1 cellular context compared by ENCODE assay signal in genomic region chr4:152536545-152537182, GRCh38.
TF ChIP-seq lines count a peak whose summit lies in the region.

No MANE protein-coding gene starts in this region.

TF ChIP-seq in HepG2, 621 proteins besides CTCF, POLR2A, EP300 and RAD21 (continued from another document and continues in another):
- TF ChIP-seq ZNF710 (CRISPR knock-in tag; IDR thresholded peaks at IDR 0.05; ENCODE audit: borderline replicate concordance): no peak
- no peak for TF ChIP-seq ZNF260 (CRISPR knock-in tag; IDR thresholded peaks at IDR 0.05; ENCODE audit: borderline replicate concordance, low read depth)
- no peak for TF ChIP-seq IKZF1 (IDR thresholded peaks at IDR 0.05)
- TF ChIP-seq PCBP1 (IDR thresholded peaks at IDR 0.05; ENCODE audit: borderline replicate concordance, low read depth, low read length): no peak
- no peak for TF ChIP-seq MED1 (CRISPR knock-in tag; IDR thresholded peaks at IDR 0.05)
- TF ChIP-seq KMT2B (CRISPR knock-in tag; IDR thresholded peaks at IDR 0.05): no peak
- TF ChIP-seq, protein P1, sequence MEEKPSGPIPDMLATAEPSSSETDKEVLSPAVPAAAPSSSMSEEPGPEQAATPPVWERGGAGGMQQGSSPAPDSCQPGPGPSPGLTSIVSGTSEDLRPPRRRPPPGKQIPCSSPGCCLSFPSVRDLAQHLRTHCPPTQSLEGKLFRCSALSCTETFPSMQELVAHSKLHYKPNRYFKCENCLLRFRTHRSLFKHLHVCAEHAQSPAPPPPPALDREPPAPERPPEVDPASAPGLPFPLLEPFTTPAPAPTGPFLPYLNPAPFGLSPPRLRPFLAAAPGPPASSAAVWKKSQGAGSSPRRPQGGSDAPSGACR (CRISPR knock-in tag; IDR thresholded peaks at IDR 0.05): no peak
- TF ChIP-seq USF2 (IDR thresholded peaks at IDR 0.05; ENCODE audit: low read depth, low read length): no peak
- TF ChIP-seq USF2 (CRISPR knock-in tag; IDR thresholded peaks at IDR 0.05; ENCODE audit: borderline replicate concordance): 0 out of 2 replicates have a peak, but pooled peaks have one; percentile 35
- no peak for TF ChIP-seq PAF1 (CRISPR knock-in tag; IDR thresholded peaks at IDR 0.05)
- TF ChIP-seq ZNF530 (CRISPR knock-in tag; IDR thresholded peaks at IDR 0.05; ENCODE audit: low read depth): no peak
- no peak for TF ChIP-seq ZNF841 (CRISPR knock-in tag; IDR thresholded peaks at IDR 0.05; ENCODE audit: borderline replicate concordance)
- TF ChIP-seq, protein P2, sequence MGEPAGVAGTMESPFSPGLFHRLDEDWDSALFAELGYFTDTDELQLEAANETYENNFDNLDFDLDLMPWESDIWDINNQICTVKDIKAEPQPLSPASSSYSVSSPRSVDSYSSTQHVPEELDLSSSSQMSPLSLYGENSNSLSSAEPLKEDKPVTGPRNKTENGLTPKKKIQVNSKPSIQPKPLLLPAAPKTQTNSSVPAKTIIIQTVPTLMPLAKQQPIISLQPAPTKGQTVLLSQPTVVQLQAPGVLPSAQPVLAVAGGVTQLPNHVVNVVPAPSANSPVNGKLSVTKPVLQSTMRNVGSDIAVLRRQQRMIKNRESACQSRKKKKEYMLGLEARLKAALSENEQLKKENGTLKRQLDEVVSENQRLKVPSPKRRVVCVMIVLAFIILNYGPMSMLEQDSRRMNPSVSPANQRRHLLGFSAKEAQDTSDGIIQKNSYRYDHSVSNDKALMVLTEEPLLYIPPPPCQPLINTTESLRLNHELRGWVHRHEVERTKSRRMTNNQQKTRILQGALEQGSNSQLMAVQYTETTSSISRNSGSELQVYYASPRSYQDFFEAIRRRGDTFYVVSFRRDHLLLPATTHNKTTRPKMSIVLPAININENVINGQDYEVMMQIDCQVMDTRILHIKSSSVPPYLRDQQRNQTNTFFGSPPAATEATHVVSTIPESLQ (CRISPR knock-in tag; conservative IDR thresholded peaks at IDR 0.05): no peak
- TF ChIP-seq MYC (CRISPR knock-in tag; IDR thresholded peaks at IDR 0.05; ENCODE audit: borderline replicate concordance): no peak
- TF ChIP-seq MLX (CRISPR knock-in tag; IDR thresholded peaks at IDR 0.05): no peak
- TF ChIP-seq ZMYM2 (CRISPR knock-in tag; IDR thresholded peaks at IDR 0.05): no peak
- TF ChIP-seq FOXK1 (CRISPR knock-in tag; IDR thresholded peaks at IDR 0.05; ENCODE audit: borderline replicate concordance, low read depth): no peak
- TF ChIP-seq ZNF326 (CRISPR knock-in tag; IDR thresholded peaks at IDR 0.05; ENCODE audit: borderline replicate concordance): no peak
- no peak for TF ChIP-seq STAT6 (CRISPR knock-in tag; IDR thresholded peaks at IDR 0.05; ENCODE audit: borderline replicate concordance)
- no peak for TF ChIP-seq NFE2L1 (CRISPR knock-in tag; IDR thresholded peaks at IDR 0.05; ENCODE audit: borderline replicate concordance)
- no peak for TF ChIP-seq HMG20A (CRISPR knock-in tag; IDR thresholded peaks at IDR 0.05; ENCODE audit: borderline replicate concordance)
- no peak for TF ChIP-seq HNF4G (IDR thresholded peaks at IDR 0.05; ENCODE audit: borderline replicate concordance, low read depth, low read length)
- TF ChIP-seq HNF4G (CRISPR knock-in tag; IDR thresholded peaks at IDR 0.05; ENCODE audit: borderline replicate concordance, low read depth): no peak
- no peak for TF ChIP-seq POLR2G (IDR thresholded peaks at IDR 0.05; ENCODE audit: low read depth, low read length)
- TF ChIP-seq HOXA5 (CRISPR knock-in tag; IDR thresholded peaks at IDR 0.05): no peak
- TF ChIP-seq KMT2A (CRISPR knock-in tag; IDR thresholded peaks at IDR 0.05): no peak; the same call in 1 of the 2 replicates
- no peak for TF ChIP-seq ZNF337 (CRISPR knock-in tag; IDR thresholded peaks at IDR 0.05; ENCODE audit: borderline replicate concordance, low read depth)
- TF ChIP-seq MEIS1 (CRISPR knock-in tag; IDR thresholded peaks at IDR 0.05; ENCODE audit: borderline replicate concordance): no peak
- TF ChIP-seq, protein P3, sequence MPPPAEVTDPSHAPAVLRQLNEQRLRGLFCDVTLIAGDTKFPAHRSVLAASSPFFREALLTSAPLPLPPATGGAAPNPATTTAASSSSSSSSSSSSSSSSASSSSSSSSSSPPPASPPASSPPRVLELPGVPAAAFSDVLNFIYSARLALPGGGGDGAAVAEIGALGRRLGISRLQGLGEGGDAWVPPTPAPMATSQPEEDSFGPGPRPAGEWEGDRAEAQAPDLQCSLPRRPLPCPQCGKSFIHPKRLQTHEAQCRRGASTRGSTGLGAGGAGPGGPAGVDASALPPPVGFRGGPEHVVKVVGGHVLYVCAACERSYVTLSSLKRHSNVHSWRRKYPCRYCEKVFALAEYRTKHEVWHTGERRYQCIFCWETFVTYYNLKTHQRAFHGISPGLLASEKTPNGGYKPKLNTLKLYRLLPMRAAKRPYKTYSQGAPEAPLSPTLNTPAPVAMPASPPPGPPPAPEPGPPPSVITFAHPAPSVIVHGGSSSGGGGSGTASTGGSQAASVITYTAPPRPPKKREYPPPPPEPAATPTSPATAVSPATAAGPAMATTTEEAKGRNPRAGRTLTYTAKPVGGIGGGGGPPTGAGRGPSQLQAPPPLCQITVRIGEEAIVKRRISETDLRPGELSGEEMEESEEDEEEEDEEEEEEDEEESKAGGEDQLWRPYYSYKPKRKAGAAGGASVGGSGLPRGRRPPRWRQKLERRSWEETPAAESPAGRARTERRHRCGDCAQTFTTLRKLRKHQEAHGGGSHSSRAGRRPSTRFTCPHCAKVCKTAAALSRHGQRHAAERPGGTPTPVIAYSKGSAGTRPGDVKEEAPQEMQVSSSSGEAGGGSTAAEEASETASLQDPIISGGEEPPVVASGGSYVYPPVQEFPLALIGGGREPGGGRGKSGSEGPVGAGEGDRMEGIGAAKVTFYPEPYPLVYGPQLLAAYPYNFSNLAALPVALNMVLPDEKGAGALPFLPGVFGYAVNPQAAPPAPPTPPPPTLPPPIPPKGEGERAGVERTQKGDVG (CRISPR knock-in tag; IDR thresholded peaks at IDR 0.05; ENCODE audit: borderline replicate concordance): no peak
- no peak for TF ChIP-seq ZUFSP (CRISPR knock-in tag; IDR thresholded peaks at IDR 0.05; ENCODE audit: borderline replicate concordance)
- no peak for TF ChIP-seq HHEX (CRISPR knock-in tag; IDR thresholded peaks at IDR 0.05)
- no peak for TF ChIP-seq ZNF44 (CRISPR knock-in tag; IDR thresholded peaks at IDR 0.05)
- TF ChIP-seq, protein P4, sequence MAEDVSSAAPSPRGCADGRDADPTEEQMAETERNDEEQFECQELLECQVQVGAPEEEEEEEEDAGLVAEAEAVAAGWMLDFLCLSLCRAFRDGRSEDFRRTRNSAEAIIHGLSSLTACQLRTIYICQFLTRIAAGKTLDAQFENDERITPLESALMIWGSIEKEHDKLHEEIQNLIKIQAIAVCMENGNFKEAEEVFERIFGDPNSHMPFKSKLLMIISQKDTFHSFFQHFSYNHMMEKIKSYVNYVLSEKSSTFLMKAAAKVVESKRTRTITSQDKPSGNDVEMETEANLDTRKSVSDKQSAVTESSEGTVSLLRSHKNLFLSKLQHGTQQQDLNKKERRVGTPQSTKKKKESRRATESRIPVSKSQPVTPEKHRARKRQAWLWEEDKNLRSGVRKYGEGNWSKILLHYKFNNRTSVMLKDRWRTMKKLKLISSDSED (CRISPR knock-in tag; IDR thresholded peaks at IDR 0.05): no peak
- no peak for TF ChIP-seq ZNF878 (CRISPR knock-in tag; IDR thresholded peaks at IDR 0.05)
- TF ChIP-seq ZNF572 (CRISPR knock-in tag; IDR thresholded peaks at IDR 0.05): no peak
- TF ChIP-seq, protein P5, sequence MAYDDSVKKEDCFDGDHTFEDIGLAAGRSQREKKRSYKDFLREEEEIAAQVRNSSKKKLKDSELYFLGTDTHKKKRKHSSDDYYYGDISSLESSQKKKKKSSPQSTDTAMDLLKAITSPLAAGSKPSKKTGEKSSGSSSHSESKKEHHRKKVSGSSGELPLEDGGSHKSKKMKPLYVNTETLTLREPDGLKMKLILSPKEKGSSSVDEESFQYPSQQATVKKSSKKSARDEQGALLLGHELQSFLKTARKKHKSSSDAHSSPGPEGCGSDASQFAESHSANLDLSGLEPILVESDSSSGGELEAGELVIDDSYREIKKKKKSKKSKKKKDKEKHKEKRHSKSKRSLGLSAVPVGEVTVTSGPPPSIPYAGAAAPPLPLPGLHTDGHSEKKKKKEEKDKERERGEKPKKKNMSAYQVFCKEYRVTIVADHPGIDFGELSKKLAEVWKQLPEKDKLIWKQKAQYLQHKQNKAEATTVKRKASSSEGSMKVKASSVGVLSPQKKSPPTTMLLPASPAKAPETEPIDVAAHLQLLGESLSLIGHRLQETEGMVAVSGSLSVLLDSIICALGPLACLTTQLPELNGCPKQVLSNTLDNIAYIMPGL (CRISPR knock-in tag; IDR thresholded peaks at IDR 0.05; ENCODE audit: borderline replicate concordance in 1 of 2, low read depth in 1 of 2): no peak; a peak in 1 of 4 replicates
- TF ChIP-seq, protein P6, sequence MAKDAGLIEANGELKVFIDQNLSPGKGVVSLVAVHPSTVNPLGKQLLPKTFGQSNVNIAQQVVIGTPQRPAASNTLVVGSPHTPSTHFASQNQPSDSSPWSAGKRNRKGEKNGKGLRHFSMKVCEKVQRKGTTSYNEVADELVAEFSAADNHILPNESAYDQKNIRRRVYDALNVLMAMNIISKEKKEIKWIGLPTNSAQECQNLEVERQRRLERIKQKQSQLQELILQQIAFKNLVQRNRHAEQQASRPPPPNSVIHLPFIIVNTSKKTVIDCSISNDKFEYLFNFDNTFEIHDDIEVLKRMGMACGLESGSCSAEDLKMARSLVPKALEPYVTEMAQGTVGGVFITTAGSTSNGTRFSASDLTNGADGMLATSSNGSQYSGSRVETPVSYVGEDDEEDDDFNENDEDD (CRISPR knock-in tag; IDR thresholded peaks at IDR 0.05; ENCODE audit: borderline replicate concordance): no peak
- no peak for TF ChIP-seq NFKB2 (CRISPR knock-in tag; IDR thresholded peaks at IDR 0.05; ENCODE audit: borderline replicate concordance)
- TF ChIP-seq ZNF773 (CRISPR knock-in tag; IDR thresholded peaks at IDR 0.05; ENCODE audit: borderline replicate concordance): no peak
